Comparison of ENCODE assay signal across 20 cellular contexts in genomic region chr20:17630151-17630805, GRCh38.
"Had no signal": no experiment of that assay in that cellular context is flagged by ENCODE, and none has a peak within 500 bp of the region (broad histone marks: within the 10 kb centered on the region; RNA-seq: fewer than 3 reads in every experiment).

No MANE protein-coding gene starts in this region.

- H3K27me3 ChIP-seq: esophagus squamous epithelium, neutrophil had no signal

- H3K9me3 ChIP-seq: esophagus squamous epithelium, lower lobe of right lung, neutrophil, thoracic aorta had no signal

- DNase-seq: activated CD4-positive, alpha-beta T cell treated with anti-CD3 and anti-CD28 coated beads for 1 hour; activated CD4-positive, alpha-beta T cell treated with anti-CD3 and anti-CD28 coated beads, Interleukin-2, amount 50 U/mL, for 48 hours; activated naive CD4-positive, alpha-beta T cell treated with anti-CD3 and anti-CD28 coated beads, Interleukin-2, amount 10 ng/mL, durations not matched to agents 7 days and 5 days; activated naive CD8-positive, alpha-beta T cell treated with anti-CD3 and anti-CD28 coated beads, Interleukin-2, amount 50 U/mL, for 24 hours; activated T-cell treated with anti-CD3 and anti-CD28 coated beads for 4 hours; effector CD8-positive, alpha-beta T cell; esophagus squamous epithelium; left cardiac atrium; lower lobe of right lung; stimulated activated CD4-positive, alpha-beta T cell treated with anti-CD3 and anti-CD28 coated beads, Interleukin-4, amount 100 ng/mL, for 4 hours; stimulated activated naive B cell treated with anti-CD40 and anti-IgM and Interleukin-4, amounts not matched to agents 10 μg/mL and 1 μg/mL and 100 μg/mL, for 72 hours; T-helper 2 cell had no signal

- H3K4me3 Mint-ChIP-seq: activated naive CD4-positive, alpha-beta T cell treated with anti-CD3 and anti-CD28 coated beads, Interleukin-2, amount 10 ng/mL, durations not matched to agents 7 days and 5 days; activated naive CD8-positive, alpha-beta T cell treated with anti-CD3 and anti-CD28 coated beads, Interleukin-2, amount 50 U/mL, for 24 hours; dendritic cell treated with granulocyte-macrophage colony-stimulating factor and Interleukin-4, amounts not matched to agents 40 ng/mL and 50 ng/mL, for 4 days; naive thymus-derived CD8-positive, alpha-beta T cell; stimulated activated naive B cell treated with anti-CD40 and anti-IgM and Interleukin-4, amounts not matched to agents 10 μg/mL and 1 μg/mL and 100 μg/mL, for 72 hours had no signal

- H3K27ac Mint-ChIP-seq: activated naive CD4-positive, alpha-beta T cell treated with anti-CD3 and anti-CD28 coated beads, Interleukin-2, amount 10 ng/mL, durations not matched to agents 7 days and 5 days; activated naive CD8-positive, alpha-beta T cell treated with anti-CD3 and anti-CD28 coated beads, Interleukin-2, amount 50 U/mL, for 24 hours; dendritic cell treated with granulocyte-macrophage colony-stimulating factor and Interleukin-4, amounts not matched to agents 40 ng/mL and 50 ng/mL, for 4 days had no signal

- H3K9me3 Mint-ChIP-seq: activated naive CD4-positive, alpha-beta T cell treated with anti-CD3 and anti-CD28 coated beads, Interleukin-2, amount 10 ng/mL, durations not matched to agents 7 days and 5 days; activated naive CD8-positive, alpha-beta T cell treated with anti-CD3 and anti-CD28 coated beads, Interleukin-2, amount 50 U/mL, for 24 hours; dendritic cell treated with granulocyte-macrophage colony-stimulating factor and Interleukin-4, amounts not matched to agents 40 ng/mL and 50 ng/mL, for 4 days; naive thymus-derived CD8-positive, alpha-beta T cell; stimulated activated naive B cell treated with anti-CD40 and anti-IgM and Interleukin-4, amounts not matched to agents 10 μg/mL and 1 μg/mL and 100 μg/mL, for 72 hours had no signal

- H3K4me1 ChIP-seq: parathyroid adenoma had no signal

- ATAC-seq: activated naive CD8-positive, alpha-beta T cell treated with anti-CD3 and anti-CD28 coated beads, Interleukin-2, amount 50 U/mL, for 24 hours; left cardiac atrium; lower lobe of right lung; naive thymus-derived CD8-positive, alpha-beta T cell; sciatic nerve; stimulated activated naive B cell treated with anti-CD40 and anti-IgM and Interleukin-4, amounts not matched to agents 10 μg/mL and 1 μg/mL and 100 μg/mL, for 72 hours had no signal

- H3K9ac ChIP-seq: parathyroid adenoma had no signal

- H3K4me1 Mint-ChIP-seq: activated naive CD4-positive, alpha-beta T cell treated with anti-CD3 and anti-CD28 coated beads, Interleukin-2, amount 10 ng/mL, durations not matched to agents 7 days and 5 days; activated naive CD8-positive, alpha-beta T cell treated with anti-CD3 and anti-CD28 coated beads, Interleukin-2, amount 50 U/mL, for 24 hours had no signal

- H2AFZ ChIP-seq: parathyroid adenoma had no signal

- H3K4me3 ChIP-seq: esophagus squamous epithelium, lower lobe of right lung, thoracic aorta had no signal

- H3K27ac ChIP-seq: esophagus squamous epithelium, lower lobe of right lung, neutrophil, parathyroid adenoma, thoracic aorta, VCaP had no signal

- H3K27me3 Mint-ChIP-seq: activated naive CD4-positive, alpha-beta T cell treated with anti-CD3 and anti-CD28 coated beads, Interleukin-2, amount 10 ng/mL, durations not matched to agents 7 days and 5 days; activated naive CD8-positive, alpha-beta T cell treated with anti-CD3 and anti-CD28 coated beads, Interleukin-2, amount 50 U/mL, for 24 hours; dendritic cell treated with granulocyte-macrophage colony-stimulating factor and Interleukin-4, amounts not matched to agents 40 ng/mL and 50 ng/mL, for 4 days; naive thymus-derived CD8-positive, alpha-beta T cell; stimulated activated naive B cell treated with anti-CD40 and anti-IgM and Interleukin-4, amounts not matched to agents 10 μg/mL and 1 μg/mL and 100 μg/mL, for 72 hours had no signal

- FAIRE-seq: bronchial epithelial cell had no signal
